21 cellular contexts compared by ENCODE assay signal in the genomic region with DNA sequence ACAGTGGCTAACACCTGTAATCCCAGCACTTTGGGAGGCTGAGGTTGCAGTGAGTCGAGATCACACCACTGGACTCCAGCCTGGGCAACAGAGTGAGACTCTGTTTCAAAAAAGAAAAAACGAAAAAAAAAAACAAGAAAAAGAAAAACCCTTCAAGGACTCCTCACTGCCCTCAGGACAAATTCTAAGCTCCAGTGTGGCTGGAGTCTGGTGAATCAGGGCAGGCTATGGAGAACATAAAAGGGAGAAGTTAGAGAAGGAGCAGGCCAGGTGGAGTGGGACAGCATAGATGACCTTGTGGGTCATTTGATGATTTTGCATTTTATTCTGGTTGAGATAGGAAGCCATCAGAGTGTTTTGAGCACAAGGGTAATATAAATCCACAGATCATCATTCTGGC. TPM values are rescaled to one million over a fixed set of nuclear protein-coding genes. Genes with fewer than 3 reads are reported as not detected.
DNase-seq lines count a peak whose midpoint lies in the region; ATAC-seq and TF ChIP-seq lines count a peak whose summit lies in the region.
"Had no signal": no experiment of that assay in that cellular context is flagged by ENCODE, and none has a peak within 500 bp of the region (broad histone marks: within the 10 kb centered on the region; RNA-seq: fewer than 3 reads in every experiment).

No MANE protein-coding gene starts in this region.

- H3K4me3 ChIP-seq in heart left ventricle (no peak overlapping the region), uterus (no peak overlapping the region)
- H3K4me3 ChIP-seq: skin epidermis, upper lobe of left lung had no signal

- H3K9me3 Mint-ChIP-seq in effector memory CD8-positive, alpha-beta T cell = no peaks in the 10 kb centered on the region
- no peaks in the 10 kb centered on the region for H3K9me3 Mint-ChIP-seq in natural killer cell treated with Interleukin-12 subunit alpha and Interleukin-12 subunit beta and Interleukin-15 and Interleukin-18, amount 100 ng/mL, for 72 hours
- no peaks in the 10 kb centered on the region for H3K9me3 Mint-ChIP-seq in activated CD4-positive, alpha-beta T cell treated with anti-CD3 and anti-CD28 coated beads, Interleukin-2, amount 10 ng/mL, durations not matched to agents 24 days and 14 days
- H3K9me3 Mint-ChIP-seq: activated CD4-positive, alpha-beta T cell treated with anti-CD3 and anti-CD28 coated beads, Interleukin-2, amount 10 ng/mL, durations not matched to agents 7 days and 5 days; nephron; stimulated activated naive CD8-positive, alpha-beta T cell treated with anti-CD3 and anti-CD28 coated beads, Interleukin-15, Interleukin-2, amounts not matched to agents 100 ng/mL and 50 ng/mL, for 24 hours had no signal

- TF ChIP-seq CTCF in heart left ventricle (IDR thresholded peaks at IDR 0.05) (no peak), uterus (IDR thresholded peaks at IDR 0.05) (no peak)

- H3K36me3 ChIP-seq in heart left ventricle = no peaks in the 10 kb centered on the region
- no peaks in the 10 kb centered on the region for H3K36me3 ChIP-seq in uterus
- H3K36me3 ChIP-seq: upper lobe of left lung had no signal

- TF ChIP-seq POLR2A in heart left ventricle (IDR thresholded peaks at IDR 0.05) = no peak
- TF ChIP-seq POLR2A in uterus (IDR thresholded peaks at IDR 0.05) = no peak

- ATAC-seq in heart left ventricle = no peak
- no peak for ATAC-seq in Right ventricle myocardium superior (ENCODE audit: poor library complexity)
- ATAC-seq in effector memory CD8-positive, alpha-beta T cell (replicated peaks) = no peak
- ATAC-seq in natural killer cell treated with Interleukin-12 subunit alpha and Interleukin-12 subunit beta and Interleukin-15 and Interleukin-18, amount 100 ng/mL, for 72 hours = no peak
- ATAC-seq in GM19467 (IDR thresholded peaks at IDR 0.05; ENCODE audit: unreplicated experiment) = no peak
- ATAC-seq in HG02678 (IDR thresholded peaks at IDR 0.05; ENCODE audit: unreplicated experiment) = no peak
- ATAC-seq: HepG2 had no signal

- H3K4me1 Mint-ChIP-seq in effector memory CD8-positive, alpha-beta T cell (ENCODE audit: low read depth in 2 of 2) = peaks cover 0 to 6% of the 10 kb centered on the region in 2 donors
- peaks cover 13 to 15% of the 10 kb centered on the region in 2 donors for H3K4me1 Mint-ChIP-seq in natural killer cell treated with Interleukin-12 subunit alpha and Interleukin-12 subunit beta and Interleukin-15 and Interleukin-18, amount 100 ng/mL, for 72 hours (ENCODE audit: low read depth in 2 of 2)
- no peaks in the 10 kb centered on the region for H3K4me1 Mint-ChIP-seq in activated CD4-positive, alpha-beta T cell treated with anti-CD3 and anti-CD28 coated beads, Interleukin-2, amount 10 ng/mL, durations not matched to agents 24 days and 14 days
- H3K4me1 Mint-ChIP-seq: activated CD4-positive, alpha-beta T cell treated with anti-CD3 and anti-CD28 coated beads, Interleukin-2, amount 10 ng/mL, durations not matched to agents 7 days and 5 days; nephron had no signal

- peaks cover 0 to 9% (median 0%) of the 10 kb centered on the region in 12 donors for H3K4me1 ChIP-seq in heart left ventricle
- H3K4me1 ChIP-seq in uterus = no peaks in the 10 kb centered on the region
- H3K4me1 ChIP-seq: upper lobe of left lung had no signal

- intact Hi-C loops in heart left ventricle (cut with DNase I) (no loop called here), Right ventricle myocardium superior (cut with DNase I) (no loop called here), uterus (cut with DNase I; ENCODE audit: low total_unique reads) (no loop called here)
- intact Hi-C loops in activated CD4-positive, alpha-beta T cell treated with anti-CD3 and anti-CD28 coated beads, Interleukin-2, amount 10 ng/mL, durations not matched to agents 24 days and 14 days (cut with micrococcal nuclease) = no loop called here

- H3K27me3 ChIP-seq in heart left ventricle (no peaks in the 10 kb centered on the region), uterus (no peaks in the 10 kb centered on the region)
- H3K27me3 ChIP-seq: upper lobe of left lung had no signal

- no peaks in the 10 kb centered on the region for H3K36me3 Mint-ChIP-seq in effector memory CD8-positive, alpha-beta T cell (ENCODE audit: insufficient read depth)
- no peaks in the 10 kb centered on the region for H3K36me3 Mint-ChIP-seq in natural killer cell treated with Interleukin-12 subunit alpha and Interleukin-12 subunit beta and Interleukin-15 and Interleukin-18, amount 100 ng/mL, for 72 hours
- H3K36me3 Mint-ChIP-seq in activated CD4-positive, alpha-beta T cell treated with anti-CD3 and anti-CD28 coated beads, Interleukin-2, amount 10 ng/mL, durations not matched to agents 24 days and 14 days (ENCODE audit: low read depth) = no peaks in the 10 kb centered on the region

- 73 to 89% (median 80%) methylated on average over 2 of the region's 2 CpGs for WGBS in heart left ventricle, 4 donors

- peak overlapping the region in 7 of 12 donors; percentile 16 to 62 (median 33) for H3K27ac ChIP-seq in heart left ventricle
- H3K27ac ChIP-seq in uterus = peak overlapping the region; percentile 55 to 74
- H3K27ac ChIP-seq: 22Rv1, upper lobe of left lung had no signal

- no peaks in the 10 kb centered on the region for H3K27me3 Mint-ChIP-seq in effector memory CD8-positive, alpha-beta T cell
- no peaks in the 10 kb centered on the region for H3K27me3 Mint-ChIP-seq in natural killer cell treated with Interleukin-12 subunit alpha and Interleukin-12 subunit beta and Interleukin-15 and Interleukin-18, amount 100 ng/mL, for 72 hours
- no peaks in the 10 kb centered on the region for H3K27me3 Mint-ChIP-seq in activated CD4-positive, alpha-beta T cell treated with anti-CD3 and anti-CD28 coated beads, Interleukin-2, amount 10 ng/mL, durations not matched to agents 24 days and 14 days
- H3K27me3 Mint-ChIP-seq: activated CD4-positive, alpha-beta T cell treated with anti-CD3 and anti-CD28 coated beads, Interleukin-2, amount 10 ng/mL, durations not matched to agents 7 days and 5 days; progenitor cell of endocrine pancreas; stimulated activated naive CD8-positive, alpha-beta T cell treated with anti-CD3 and anti-CD28 coated beads, Interleukin-15, Interleukin-2, amounts not matched to agents 100 ng/mL and 50 ng/mL, for 24 hours had no signal

- peaks cover 0 to 1% (median 0%) of the 10 kb centered on the region in 12 donors for H3K9me3 ChIP-seq in heart left ventricle
- H3K9me3 ChIP-seq in uterus = no peaks in the 10 kb centered on the region
- H3K9me3 ChIP-seq: upper lobe of left lung had no signal

- H3K4me3 Mint-ChIP-seq in effector memory CD8-positive, alpha-beta T cell = no peak overlapping the region
- H3K4me3 Mint-ChIP-seq in natural killer cell treated with Interleukin-12 subunit alpha and Interleukin-12 subunit beta and Interleukin-15 and Interleukin-18, amount 100 ng/mL, for 72 hours = no peak overlapping the region
- no peak overlapping the region for H3K4me3 Mint-ChIP-seq in activated CD4-positive, alpha-beta T cell treated with anti-CD3 and anti-CD28 coated beads, Interleukin-2, amount 10 ng/mL, durations not matched to agents 24 days and 14 days
- H3K4me3 Mint-ChIP-seq: activated CD4-positive, alpha-beta T cell treated with anti-CD3 and anti-CD28 coated beads, Interleukin-2, amount 10 ng/mL, durations not matched to agents 7 days and 5 days; nephron; stimulated activated naive CD8-positive, alpha-beta T cell treated with anti-CD3 and anti-CD28 coated beads, Interleukin-15, Interleukin-2, amounts not matched to agents 100 ng/mL and 50 ng/mL, for 24 hours had no signal

- DNase-seq in heart left ventricle (no peak), Right ventricle myocardium superior (no peak), uterus (no peak)
- no peak for DNase-seq in effector memory CD8-positive, alpha-beta T cell
- DNase-seq in natural killer cell treated with Interleukin-12 subunit alpha and Interleukin-12 subunit beta and Interleukin-15 and Interleukin-18, amount 100 ng/mL, for 72 hours (ENCODE audit: low spot score) = no peak
- DNase-seq in activated CD4-positive, alpha-beta T cell treated with anti-CD3 and anti-CD28 coated beads, Interleukin-2, amount 10 ng/mL, durations not matched to agents 24 days and 14 days = no peak
- DNase-seq: activated CD4-positive, alpha-beta T cell treated with anti-CD3 and anti-CD28 coated beads, Interleukin-2, amount 10 ng/mL, durations not matched to agents 7 days and 5 days; AML-193; cortex of kidney; NCI-H1436; NCI-H524; upper lobe of left lung had no signal

- H3K27ac Mint-ChIP-seq in effector memory CD8-positive, alpha-beta T cell = peak overlapping the region; percentile 13 to 94
- peak overlapping the region; percentile 78 to 91 for H3K27ac Mint-ChIP-seq in natural killer cell treated with Interleukin-12 subunit alpha and Interleukin-12 subunit beta and Interleukin-15 and Interleukin-18, amount 100 ng/mL, for 72 hours
- H3K27ac Mint-ChIP-seq in activated CD4-positive, alpha-beta T cell treated with anti-CD3 and anti-CD28 coated beads, Interleukin-2, amount 10 ng/mL, durations not matched to agents 24 days and 14 days = no peak overlapping the region
- H3K27ac Mint-ChIP-seq: activated CD4-positive, alpha-beta T cell treated with anti-CD3 and anti-CD28 coated beads, Interleukin-2, amount 10 ng/mL, durations not matched to agents 7 days and 5 days; activated T-helper 2 cell treated with anti-CD3 and anti-CD28 coated beads, Interferon-gamma antibody, Interleukin-2, Interleukin-4, amounts not matched to agents 10 μg/mL and 5 μg/mL and 100 μg/mL, durations not matched to agents 14 hours and 24 hours and 36 hours; nephron; progenitor cell of endocrine pancreas; stimulated activated naive CD8-positive, alpha-beta T cell treated with anti-CD3 and anti-CD28 coated beads, Interleukin-15, Interleukin-2, amounts not matched to agents 100 ng/mL and 50 ng/mL, for 24 hours had no signal

RNA-seq across cellular contexts. Expression of a gene that starts 12.5 kb away (rescaled TPM):
- total RNA-seq in heart left ventricle = 10 to 100 TPM; 18.1 to 34.0 (median 21.1) TPM
- 10 to 100 TPM; 18.2 to 34.3 TPM for polyA plus RNA-seq in heart left ventricle
- total RNA-seq in Right ventricle myocardium superior = 27.4 TPM
- total RNA-seq in natural killer cell treated with Interleukin-12 subunit alpha and Interleukin-12 subunit beta and Interleukin-15 and Interleukin-18, amount 100 ng/mL, for 72 hours = 10 to 100 TPM; 24.3 to 40.8 TPM
- 10 to 100 TPM; 17.7 to 66.5 (median 55.0) TPM for total RNA-seq in uterus
- 44.5 and 44.9 TPM in 2 replicates for total RNA-seq in activated CD4-positive, alpha-beta T cell treated with anti-CD3 and anti-CD28 coated beads, Interleukin-2, amount 10 ng/mL, durations not matched to agents 24 days and 14 days

RNA-seq across cellular contexts. Expression of a gene that starts 51.4 kb away (rescaled TPM):
- total RNA-seq in heart left ventricle (10 to 100 TPM; 17.2 to 34.5 (median 22.8) TPM), Right ventricle myocardium superior (18.6 TPM), uterus (10 to 100 TPM in 3 of 4 donors, 1 to 10 TPM in 1; 9.2 to 58.8 (median 31.6) TPM)
- 10 to 100 TPM in 1 of 2 donors, 1 to 10 TPM in 1; 5.6 to 21.8 TPM for polyA plus RNA-seq in heart left ventricle
- total RNA-seq in natural killer cell treated with Interleukin-12 subunit alpha and Interleukin-12 subunit beta and Interleukin-15 and Interleukin-18, amount 100 ng/mL, for 72 hours = 10 to 100 TPM; 63.2 to 78.9 TPM
- 59.8 and 60.1 TPM in 2 replicates for total RNA-seq in activated CD4-positive, alpha-beta T cell treated with anti-CD3 and anti-CD28 coated beads, Interleukin-2, amount 10 ng/mL, durations not matched to agents 24 days and 14 days
